In the genomic region with DNA sequence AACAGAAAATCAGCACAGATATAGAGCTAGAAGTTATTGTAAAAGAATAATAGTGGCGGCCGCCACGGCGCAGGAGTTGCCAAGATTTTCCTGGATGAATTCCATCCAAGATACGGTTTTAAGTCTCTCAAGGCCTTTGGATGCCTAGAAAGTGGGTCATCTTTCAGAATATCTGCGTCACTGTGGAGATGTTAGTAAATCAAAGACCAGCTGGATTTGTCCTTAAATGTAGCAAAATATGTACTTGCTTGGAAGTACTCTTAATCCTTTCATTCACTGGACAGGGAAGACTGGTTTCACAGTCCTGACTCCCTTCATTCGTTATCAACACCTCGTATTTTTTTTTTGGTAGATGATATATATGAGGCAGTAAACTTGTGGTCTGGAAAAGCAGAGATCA, we compare ENCODE assay signal across 12 cellular contexts.
A peak's percentile ranks its signal among the peaks of the same experiment; 100 is the strongest.
DNase-seq lines count a peak whose midpoint lies in the region; ATAC-seq and TF ChIP-seq lines count a peak whose summit lies in the region.
"Had no signal": no experiment of that assay in that cellular context is flagged by ENCODE, and none has a peak within 500 bp of the region (broad histone marks: within the 10 kb centered on the region; RNA-seq: fewer than 3 reads in every experiment).

No MANE protein-coding gene starts in this region.

- H3K4me1 ChIP-seq in colonic mucosa (no peaks in the 10 kb centered on the region), left lung (no peaks in the 10 kb centered on the region), stomach (peaks cover 15 to 36% (median 26%) of the 10 kb centered on the region in 4 donors)

- no peak overlapping the region for H3K9ac ChIP-seq in colonic mucosa (ENCODE audit: low read depth in 2 of 2, low read length in 2 of 2)

- no peaks in the 10 kb centered on the region for H3K9me3 ChIP-seq in colonic mucosa
- H3K9me3 ChIP-seq in left lung, result no peaks in the 10 kb centered on the region
- H3K9me3 ChIP-seq in stomach, result no peaks in the 10 kb centered on the region
- H3K9me3 ChIP-seq: SJCRH30 had no signal

- TF ChIP-seq CTCF in colonic mucosa (IDR thresholded peaks at IDR 0.05) (no peak), left lung (IDR thresholded peaks at IDR 0.05) (no peak), stomach (IDR thresholded peaks at IDR 0.05) (no peak)

- TF ChIP-seq EP300 in stomach (IDR thresholded peaks at IDR 0.05), result peak; percentile 55

- H3K27me3 ChIP-seq in colonic mucosa (no peaks in the 10 kb centered on the region), left lung (peaks cover 0 to 5% of the 10 kb centered on the region in 2 donors), stomach (no peaks in the 10 kb centered on the region)
- H3K27me3 ChIP-seq: SJCRH30 had no signal

- 22 to 47% (median 28%) methylated on average over 8 of the region's 8 CpGs for WGBS in stomach, 5 donors

- H3K4me3 ChIP-seq in colonic mucosa, result no peak overlapping the region
- no peak overlapping the region for H3K4me3 ChIP-seq in left lung
- H3K4me3 ChIP-seq in stomach, result no peak overlapping the region
- H3K4me3 ChIP-seq: K562, SJCRH30 had no signal

- no peak for TF ChIP-seq POLR2A in stomach (IDR thresholded peaks at IDR 0.05)

- intact Hi-C loops in colonic mucosa (cut with DNase I) (no loop called here), left lung (cut with DNase I) (no loop called here), stomach (cut with DNase I; ENCODE audit: low total_unique reads) (no loop called here)

- H3K36me3 ChIP-seq in colonic mucosa (no peaks in the 10 kb centered on the region), left lung (no peaks in the 10 kb centered on the region), stomach (no peaks in the 10 kb centered on the region)
- H3K36me3 ChIP-seq: SJCRH30 had no signal

- ATAC-seq in left lung (peak; percentile 74), GM18498 (IDR thresholded peaks at IDR 0.05; ENCODE audit: unreplicated experiment) (no peak)

- DNase-seq in HCEC 1CT (peak; percentile 83), colonic mucosa (no peak), left lung (no peak), stomach (peak; percentile 33), DMS 273 treated with DMSO at 0.1 percent for 48 hours (lab: John Stamatoyannopoulos, UW) (no peak), NCI-H2227 (lab: John Stamatoyannopoulos, UW; ENCODE audit: unreplicated experiment) (no peak), NCI-H1417 treated with DMSO at 0.1 percent for 48 hours (lab: John Stamatoyannopoulos, UW) (no peak)
- DNase-seq: activated effector memory CD4-positive, alpha-beta T cell treated with Interleukin-2 at 50 U/mL for 16 hours; effector CD4-positive, alpha-beta T cell had no signal

- H3K27ac ChIP-seq in colonic mucosa, result peak overlapping the region; percentile 29
- H3K27ac ChIP-seq in left lung, result no peak overlapping the region
- H3K27ac ChIP-seq in stomach, result peak overlapping the region in 4 of 5 donors; percentile 60 to 76 (median 70)
- H3K27ac ChIP-seq: SJCRH30 had no signal

Comparison
In these comparisons a context has a peak if more than half of its experiments do, and no peak if none do; other contexts are left out.
1. DNase-seq: peak in HCEC 1CT (single experiment) and stomach (single experiment); none in colonic mucosa (single experiment), left lung (0 of 2), DMS 273 treated with DMSO at 0.1 percent for 48 hours (single experiment), NCI-H2227 (single experiment) and NCI-H1417 treated with DMSO at 0.1 percent for 48 hours (single experiment).
2. H3K27ac ChIP-seq: peak in colonic mucosa (single experiment) and stomach (4 of 5); none in left lung (0 of 2).